10 cellular contexts compared by ENCODE assay signal in genomic region chr7:134742688-134743350, GRCh38. TPM values are rescaled to one million over a fixed set of nuclear protein-coding genes. Genes with fewer than 3 reads are reported as not detected.
A peak's percentile ranks its signal among the peaks of the same experiment; 100 is the strongest.
DNase-seq lines count a peak whose midpoint lies in the region; ATAC-seq and TF ChIP-seq lines count a peak whose summit lies in the region.
"Had no signal": no experiment of that assay in that cellular context is flagged by ENCODE, and none has a peak within 500 bp of the region (broad histone marks: within the 10 kb centered on the region; RNA-seq: fewer than 3 reads in every experiment).

No MANE protein-coding gene starts in this region.

- no peaks in the 10 kb centered on the region for H3K79me1 ChIP-seq in mesendoderm (ENCODE audit: low read length)

- H3K4me3 ChIP-seq in endodermal cell (ENCODE audit: low read length) (no peak overlapping the region), mesendoderm (ENCODE audit: low read length) (no peak overlapping the region), thoracic aorta (peak overlapping the region; percentile 1)

- DNase-seq in LHCN-M2 (ENCODE audit: low read depth) (peak; percentile 30), endodermal cell (no peak), mesendoderm (no peak), thoracic aorta (ENCODE audit: low spot score) (no peak), GM10266 (ENCODE audit: extremely low spot score) (no peak), NCI-H510A treated with DMSO at 0.1 percent for 48 hours (lab: John Stamatoyannopoulos, UW) (no peak), CD1c-positive myeloid dendritic cell (ENCODE audit: extremely low spot score) (no peak)
- DNase-seq: activated T-cell treated with anti-CD3 and anti-CD28 coated beads, Interleukin-2, amount 50 U/mL, for 48 hours; effector CD4-positive, alpha-beta T cell had no signal

- H3K27me3 ChIP-seq in endodermal cell (ENCODE audit: control insufficient read depth, insufficient read depth, low read length, poor library complexity, severe bottlenecking) (no peaks in the 10 kb centered on the region), mesendoderm (ENCODE audit: insufficient read depth, low read length, poor library complexity) (no peaks in the 10 kb centered on the region), thoracic aorta (replicated peaks; ENCODE audit: insufficient read depth) (no peaks in the 10 kb centered on the region)

- no peak overlapping the region for H3K4me3 Mint-ChIP-seq in endodermal cell

- H3K18ac ChIP-seq in mesendoderm (ENCODE audit: low read length): peak overlapping the region; percentile 98

- H3K27ac Mint-ChIP-seq in endodermal cell: peak overlapping the region; percentile 88

- H3K9me3 Mint-ChIP-seq in endodermal cell: no peaks in the 10 kb centered on the region

- no peak for TF ChIP-seq CTCF in endodermal cell (conservative IDR thresholded peaks at IDR 0.05)
- TF ChIP-seq CTCF in thoracic aorta (IDR thresholded peaks at IDR 0.05): no peak
- no peak for TF ChIP-seq CTCF in GM10266 (IDR thresholded peaks at IDR 0.05; ENCODE audit: control insufficient read depth, insufficient read depth, low read depth, missing control alignments)

- no peaks in the 10 kb centered on the region for H3K27me3 Mint-ChIP-seq in endodermal cell (ENCODE audit: insufficient read depth)

- no peak overlapping the region for H3K4me2 ChIP-seq in mesendoderm (ENCODE audit: low read length)

- no peak for ATAC-seq in thoracic aorta (ENCODE audit: insufficient number of reproducible peaks, low FRiP score, low read depth)
- no peak for ATAC-seq in GM21825 (IDR thresholded peaks at IDR 0.05; ENCODE audit: unreplicated experiment)

- WGBS in endodermal cell (ENCODE audit: insufficient coverage in 1 of 2, insufficient read length in 1 of 2), 2 experiments: 45 to 50% methylated on average over 2 of the region's 2 CpGs
- no CpG with 5 or more reads among the region's 2 CpGs for WGBS in mesendoderm (ENCODE audit: extremely low coverage, insufficient coverage, low lambda C conversion rate)

- H3K9me3 ChIP-seq in endodermal cell (ENCODE audit: control insufficient read depth, low read length) (no peaks in the 10 kb centered on the region), thoracic aorta (no peaks in the 10 kb centered on the region)

- H4K8ac ChIP-seq in mesendoderm (ENCODE audit: low read depth, low read length): no peak overlapping the region

- H2BK15ac ChIP-seq in mesendoderm (replicated peaks; ENCODE audit: low read depth): peak overlapping the region; percentile 96

- no peaks in the 10 kb centered on the region for H3K4me1 ChIP-seq in endodermal cell (ENCODE audit: control insufficient read depth, insufficient read depth, low read length)
- no peaks in the 10 kb centered on the region for H3K4me1 ChIP-seq in mesendoderm (ENCODE audit: control insufficient read depth, low read depth, low read length)
- H3K4me1 ChIP-seq in thoracic aorta (ENCODE audit: control insufficient read depth in 1 of 2, low read depth in 2 of 2): peaks cover 21 to 69% of the 10 kb centered on the region in 2 donors

- H3K36me3 ChIP-seq in endodermal cell (ENCODE audit: control insufficient read depth, insufficient read depth, low read length): no peaks in the 10 kb centered on the region
- no peaks in the 10 kb centered on the region for H3K36me3 ChIP-seq in mesendoderm (ENCODE audit: control insufficient read depth, insufficient read depth, low read length)
- no peaks in the 10 kb centered on the region for H3K36me3 ChIP-seq in thoracic aorta

- H3K36me3 Mint-ChIP-seq in endodermal cell (ENCODE audit: low read depth): no peaks in the 10 kb centered on the region

- no peaks in the 10 kb centered on the region for H3K79me2 ChIP-seq in mesendoderm (ENCODE audit: control insufficient read depth, insufficient read depth, low read length)

- H2BK120ac ChIP-seq in mesendoderm (ENCODE audit: low read depth, low read length): peak overlapping the region; percentile 56

- no peak overlapping the region for H3K27ac ChIP-seq in endodermal cell (ENCODE audit: low read depth, low read length)
- H3K27ac ChIP-seq in mesendoderm (ENCODE audit: low read depth, low read length): peak overlapping the region; percentile 90
- H3K27ac ChIP-seq in thoracic aorta: peak overlapping the region; percentile 77 to 79

- H3K56ac ChIP-seq in mesendoderm (ENCODE audit: low read length): no peak overlapping the region

- no peak overlapping the region for H3K9ac ChIP-seq in endodermal cell (ENCODE audit: extremely low read depth, low read length, poor library complexity, severe bottlenecking)
- H3K9ac ChIP-seq in mesendoderm (ENCODE audit: low read length): no peak overlapping the region

- no peak overlapping the region for H4K5ac ChIP-seq in mesendoderm (ENCODE audit: low read length)

- H3K4ac ChIP-seq in mesendoderm (ENCODE audit: low read depth, low read length): peak overlapping the region; percentile 96

- H2AK5ac ChIP-seq in mesendoderm (ENCODE audit: low read length): no peak overlapping the region

- peak overlapping the region; percentile 3 for H2BK5ac ChIP-seq in mesendoderm (ENCODE audit: low read length)

- no peak overlapping the region for H3K23ac ChIP-seq in mesendoderm (ENCODE audit: low read length)

- H3K4me1 Mint-ChIP-seq in endodermal cell: peaks cover 27% of the 10 kb centered on the region

RNA-seq across cellular contexts. Expression of gene CALD1, which starts 36.6 kb away (rescaled TPM):
- total RNA-seq in LHCN-M2 (2014; rRNA removed) (188 and 230 TPM in 2 replicates), endodermal cell (100 to 1,000 TPM; 111 to 132 TPM), thoracic aorta (1,000 to 10,000 TPM in 1 of 2 donors, 100 to 1,000 TPM in 1; 912 to 1,038 TPM)
- polyA plus RNA-seq in LHCN-M2 (2012): 342 TPM
- 142 TPM for polyA plus RNA-seq in endodermal cell (2013, experiment 1 of 2)
- polyA plus RNA-seq in endodermal cell (2013, experiment 2 of 2): 153 TPM
- 379 TPM for polyA plus RNA-seq in mesendoderm (2013, experiment 1 of 2)
- 417 TPM for polyA plus RNA-seq in mesendoderm (2013, experiment 2 of 2)
